In the genomic region with DNA sequence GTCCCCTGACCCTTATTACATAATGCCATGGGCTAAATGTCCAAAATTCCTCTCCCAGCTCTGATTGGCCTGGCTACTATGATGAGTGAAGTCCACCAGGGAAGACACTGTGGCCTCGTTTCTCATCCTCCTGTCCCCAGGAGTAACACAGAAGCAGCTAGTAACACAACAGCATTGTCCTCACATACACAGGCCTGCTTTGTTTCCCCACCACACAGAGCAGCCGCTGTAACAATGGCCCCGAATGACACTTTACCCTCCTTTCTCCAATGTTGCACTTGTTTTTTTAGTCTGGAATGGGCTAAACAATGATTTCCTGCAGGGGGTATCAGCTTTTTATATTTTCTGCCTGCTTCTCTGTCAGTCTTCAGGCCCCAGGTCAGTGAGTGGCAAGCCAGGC, we compare ENCODE assay signal across 10 cellular contexts. TPM values are rescaled to one million over a fixed set of nuclear protein-coding genes. Genes with fewer than 3 reads are reported as not detected.
DNase-seq lines count a peak whose midpoint lies in the region; TF ChIP-seq lines count a peak whose summit lies in the region.
"Had no signal": no experiment of that assay in that cellular context is flagged by ENCODE, and none has a peak within 500 bp of the region (broad histone marks: within the 10 kb centered on the region; RNA-seq: fewer than 3 reads in every experiment).

A gene with protein sequence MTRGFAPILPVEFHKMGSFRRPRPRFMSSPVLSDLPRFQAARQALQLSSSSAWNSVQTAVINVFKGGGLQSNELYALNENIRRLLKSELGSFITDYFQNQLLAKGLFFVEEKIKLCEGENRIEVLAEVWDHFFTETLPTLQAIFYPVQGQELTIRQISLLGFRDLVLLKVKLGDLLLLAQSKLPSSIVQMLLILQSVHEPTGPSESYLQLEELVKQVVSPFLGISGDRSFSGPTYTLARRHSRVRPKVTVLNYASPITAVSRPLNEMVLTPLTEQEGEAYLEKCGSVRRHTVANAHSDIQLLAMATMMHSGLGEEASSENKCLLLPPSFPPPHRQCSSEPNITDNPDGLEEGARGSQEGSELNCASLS (plus strand): TSS at position 363 of the 400 bp plus-strand sequence. CDS start 104,834 bp downstream, outside the sequence.

- TF ChIP-seq POLR2A in breast epithelium (IDR thresholded peaks at IDR 0.05) = no peak

- TF ChIP-seq CTCF in breast epithelium (IDR thresholded peaks at IDR 0.05) (no peak), GM10248 (IDR thresholded peaks at IDR 0.05; ENCODE audit: control extremely low read depth, extremely low read depth, low read depth, missing control alignments) (no peak)

- CTCF ChIA-PET in GM10248 (lab: Yijun Ruan, JAX) = interaction anchor here (1.2 to 10.3 kb wide), 5 partner anchors 17 to 451 kb away, joined by 3 to 185 read pairs (median 14); no protein-coding TSS in a partner anchor

- POLR2A ChIA-PET in GM10248 (lab: Yijun Ruan, JAX) = no interaction called here

- H3K27ac ChIP-seq in breast epithelium = no peak within 1 kb of the TSS
- H3K27ac ChIP-seq in substantia nigra (ENCODE audit: low read depth, low read length, poor library complexity, severe bottlenecking) = peak within 1 kb of the TSS; percentile 91
- H3K27ac ChIP-seq: right lobe of liver had no signal

- H3K9me3 ChIP-seq in breast epithelium = no peaks in the 10 kb centered on the region
- H3K9me3 ChIP-seq: right lobe of liver had no signal

- DNase-seq in HT1080 (ENCODE audit: low read depth) (no peak), breast epithelium (ENCODE audit: low spot score in 2 of 2) (no peak), medulla oblongata (ENCODE audit: extremely low spot score) (peak; percentile 93), substantia nigra (lab: John Stamatoyannopoulos, UW) (peak in 46 of 49 donors; percentile 6 to 88 (median 61)), GM10248 (ENCODE audit: extremely low spot score) (no peak), SW 1271 (lab: John Stamatoyannopoulos, UW) (no peak), activated gamma-delta T cell (lab: John Stamatoyannopoulos, UW) (no peak)
- DNase-seq: activated T-cell treated with anti-CD3 and anti-CD28 coated beads, Interleukin-2, amount 50 U/mL, for 48 hours; PC-3; right lobe of liver had no signal

- H3K4me1 ChIP-seq in breast epithelium = no peaks in the 10 kb centered on the region
- H3K4me1 ChIP-seq: right lobe of liver had no signal

- no peak within 1 kb of the TSS for H3K4me3 ChIP-seq in breast epithelium
- H3K4me3 ChIP-seq: right lobe of liver had no signal

- intact Hi-C loops in breast epithelium (cut with DNase I; ENCODE audit: low total_unique reads) = no loop called here

- no peaks in the 10 kb centered on the region for H3K36me3 ChIP-seq in breast epithelium
- H3K36me3 ChIP-seq: right lobe of liver had no signal

- H3K27me3 ChIP-seq in breast epithelium = no peaks in the 10 kb centered on the region
- H3K27me3 ChIP-seq: right lobe of liver had no signal

RNA-seq across cellular contexts. Expression of the gene that starts here (rescaled TPM):
- 24.2 and 39.3 TPM in 2 replicates for total RNA-seq in HT1080 (2014; rRNA removed; shearing (Covaris generic))
- 12.2 and 16.1 TPM in 2 replicates for polyA plus RNA-seq in HT1080 (2015; cell fraction: cytosol; rRNA removed)
- polyA plus RNA-seq in HT1080 (2015; cell fraction: nucleus; rRNA removed) = 21.7 and 26.2 TPM in 2 replicates
- total RNA-seq in breast epithelium = 10 to 100 TPM in 2 of 3 donors, 1 to 10 TPM in 1; 5.6 to 16.1 (median 16.0) TPM

Comparison
In these comparisons a context has a peak if more than half of its experiments do, and no peak if none do; other contexts are left out.
1. DNase-seq: peak in medulla oblongata (single experiment) and substantia nigra (46 of 49); none in HT1080 (single experiment), breast epithelium (0 of 2), GM10248 (single experiment), SW 1271 (0 of 2) and activated gamma-delta T cell (single experiment).